Comparison of ENCODE assay signal across 8 cellular contexts in genomic region chr16:2429037-2429770, GRCh38.
DNase-seq lines count a peak whose midpoint lies in the region; ATAC-seq and TF ChIP-seq lines count a peak whose summit lies in the region.

CCNF (plus strand) TSS chr16:2429447; CDS start chr16:2429482, 35 bp downstream.

- ATAC-seq in HG03175 (IDR thresholded peaks at IDR 0.05; ENCODE audit: unreplicated experiment) = peak; percentile 83

- peak within 1 kb of the TSS; percentile 69 for H3K4me3 ChIP-seq in AG09309 (ENCODE audit: control insufficient read depth, low read depth, low read length)

- peak; percentile 90 for TF ChIP-seq POLR2A in GM18951 (IDR thresholded peaks at IDR 0.05; ENCODE audit: extremely low read depth, insufficient read depth, insufficient read length)

- peak; percentile 69 for DNase-seq in AG09309 (ENCODE audit: low read depth)
- DNase-seq in NCI-H226 = peak; percentile 89
- DNase-seq in activated CD4-positive, CD25-positive, alpha-beta regulatory T cell treated with anti-CD3 and anti-CD28 coated beads, Interleukin-2, amount 50 U/mL, for 16 hours (ENCODE audit: low read depth, low spot score) = peak; percentile 95
- peak; percentile 89 for DNase-seq in central memory CD4-positive, alpha-beta T cell
- peak; percentile 95 for DNase-seq in iris pigment epithelial cell (ENCODE audit: low read depth)
- DNase-seq in stimulated activated CD4-positive, alpha-beta T cell treated with anti-CD3 and anti-CD28 coated beads, Interleukin-12 subunit alpha, Interleukin-12 subunit beta, amount 100 ng/mL, for 24 hours (ENCODE audit: low read depth in 2 of 2) = peak; percentile 96 to 97

- in situ Hi-C loops in GM18951 (cut with MboI; ENCODE audit: low sequenced_read_pairs, unreplicated experiment) = no loop called here

- TF ChIP-seq CTCF in AG09309 (IDR thresholded peaks at IDR 0.05; ENCODE audit: control insufficient read depth, insufficient read depth, low read depth, low read length, missing control alignments) = no peak

Comparison
In these comparisons a context has a peak if more than half of its experiments do, and no peak if none do; other contexts are left out.
1. Peak in every context shown above with its lines: DNase-seq, ATAC-seq and H3K4me3 ChIP-seq.